In the genomic region with DNA sequence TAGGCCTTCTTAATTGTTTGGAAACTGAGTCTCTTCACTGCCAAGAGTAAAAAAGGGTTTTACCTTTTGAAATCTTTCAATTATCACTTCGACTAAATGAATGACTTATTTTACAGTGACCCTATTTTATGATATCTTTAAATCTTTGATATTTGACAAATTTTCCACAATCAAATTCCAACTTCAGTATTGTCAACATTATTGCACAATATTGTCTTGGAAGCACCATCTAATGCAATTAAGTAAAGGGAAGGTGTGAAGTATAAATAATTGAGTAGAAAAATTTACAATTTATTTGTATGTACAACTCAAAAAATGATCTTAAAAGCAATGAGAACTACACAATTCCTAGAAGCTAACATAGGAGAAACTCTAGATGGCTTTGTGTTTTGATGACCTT, we compare ENCODE assay signal across 8 cellular contexts. TPM values are rescaled to one million over a fixed set of nuclear protein-coding genes. Genes with fewer than 3 reads are reported as not detected.
"Had no signal": no experiment of that assay in that cellular context is flagged by ENCODE, and none has a peak within 500 bp of the region (broad histone marks: within the 10 kb centered on the region; RNA-seq: fewer than 3 reads in every experiment).

No MANE protein-coding gene starts in this region.

- DNase-seq: GDM1, GF-D8 had no signal

- ATAC-seq: GM12878 had no signal

- FAIRE-seq: GM12878, GM12891, GM12892, GM18507, GM19239 had no signal

- H3K4me3 ChIP-seq: GM12878 had no signal

RNA-seq across cellular contexts. Expression of a gene that starts 49.2 kb away (rescaled TPM):
- total RNA-seq: G401, GM12878 had no signal
- polyA plus RNA-seq: GM12878 had no signal
